16 cellular contexts compared by ENCODE assay signal in genomic region chr3:122510878-122511481, GRCh38. TPM values are rescaled to one million over a fixed set of nuclear protein-coding genes. Genes with fewer than 3 reads are reported as not detected.
DNase-seq lines count a peak whose midpoint lies in the region; ATAC-seq and TF ChIP-seq lines count a peak whose summit lies in the region.
"Had no signal": no experiment of that assay in that cellular context is flagged by ENCODE, and none has a peak within 500 bp of the region (broad histone marks: within the 10 kb centered on the region; RNA-seq: fewer than 3 reads in every experiment).

No MANE protein-coding gene starts in this region.

- no peak overlapping the region for H3K4me3 ChIP-seq in CD8-positive, alpha-beta memory T cell (ENCODE audit: low read length)
- H3K4me3 ChIP-seq in GM23338 (no peak overlapping the region), cardiac fibroblast (replicated peaks in 1 of 2; ENCODE audit: low read depth in 2 of 2, low read length in 2 of 2) (no peak overlapping the region), neural progenitor cell (no peak overlapping the region)
- H3K4me3 ChIP-seq: sigmoid colon, testis had no signal

- H3K36me3 ChIP-seq in CD8-positive, alpha-beta memory T cell (ENCODE audit: insufficient read depth, low read length): no peaks in the 10 kb centered on the region
- no peaks in the 10 kb centered on the region for H3K36me3 ChIP-seq in GM23338 (ENCODE audit: insufficient read depth)
- no peaks in the 10 kb centered on the region for H3K36me3 ChIP-seq in neural progenitor cell
- H3K36me3 ChIP-seq: sigmoid colon had no signal

- H3K4me2 ChIP-seq in GM23338 (peak overlapping the region; percentile 65), neural progenitor cell (peak overlapping the region; percentile 19)

- no peak for DNase-seq in CD8-positive, alpha-beta memory T cell
- peak; percentile 6 for DNase-seq in GM23338 (ENCODE audit: low spot score)
- DNase-seq in cardiac fibroblast (ENCODE audit: low read depth in 2 of 2): peak; percentile 11 to 18
- DNase-seq in neural progenitor cell (ENCODE audit: low spot score): peak; percentile 25
- no peak for DNase-seq in NAMALWA (ENCODE audit: low spot score)
- no peak for DNase-seq in ureter (ENCODE audit: low spot score)
- no peak for DNase-seq in T-helper 17 cell
- no peak for DNase-seq in NCI-H2081 treated with DMSO at 0.1 percent for 48 hours (lab: John Stamatoyannopoulos, UW)
- DNase-seq: activated CD4-positive, CD25-positive, alpha-beta regulatory T cell treated with anti-CD3 and anti-CD28 coated beads, Interleukin-2, amount 50 U/mL, for 72 hours; glutamatergic neuron; NCI-H1417 treated with DMSO at 0.1 percent for 48 hours; NCI-H446; sigmoid colon; stimulated activated CD4-positive, alpha-beta T cell treated with anti-CD3 and anti-CD28 coated beads, Interleukin-2, amount 100 ng/mL, for 48 hours; testis had no signal

- H2AFZ ChIP-seq in GM23338: no peak overlapping the region
- no peak overlapping the region for H2AFZ ChIP-seq in neural progenitor cell (replicated peaks)

- H3K9me3 Mint-ChIP-seq in CD8-positive, alpha-beta memory T cell: no peaks in the 10 kb centered on the region
- no peaks in the 10 kb centered on the region for H3K9me3 Mint-ChIP-seq in GM23338
- H3K9me3 Mint-ChIP-seq in neural progenitor cell: peaks cover 14% of the 10 kb centered on the region

- H3K27ac Mint-ChIP-seq in CD8-positive, alpha-beta memory T cell: peak overlapping the region in 5 of 8 donors; percentile 12 to 90 (median 62)
- peak overlapping the region; percentile 74 for H3K27ac Mint-ChIP-seq in GM23338
- no peak overlapping the region for H3K27ac Mint-ChIP-seq in neural progenitor cell
- no peak overlapping the region for H3K27ac Mint-ChIP-seq in T-helper 17 cell

- peaks cover 45% of the 10 kb centered on the region for H3K4me1 ChIP-seq in CD8-positive, alpha-beta memory T cell (ENCODE audit: insufficient read depth, low read length)
- H3K4me1 ChIP-seq in GM23338 (ENCODE audit: insufficient read depth) (peaks cover 54% of the 10 kb centered on the region), neural progenitor cell (peaks cover 24% of the 10 kb centered on the region)

- peaks cover 9 to 15% (median 10%) of the 10 kb centered on the region in 3 donors for H3K36me3 Mint-ChIP-seq in CD8-positive, alpha-beta memory T cell
- H3K36me3 Mint-ChIP-seq in GM23338 (ENCODE audit: low read depth) (no peaks in the 10 kb centered on the region), neural progenitor cell (peaks cover 29% of the 10 kb centered on the region), T-helper 17 cell (ENCODE audit: low read depth) (peaks cover 2% of the 10 kb centered on the region)

- peaks cover 67 to 77% (median 74%) of the 10 kb centered on the region in 3 donors for H3K4me1 Mint-ChIP-seq in CD8-positive, alpha-beta memory T cell
- peaks cover 55% of the 10 kb centered on the region for H3K4me1 Mint-ChIP-seq in GM23338
- peaks cover 22% of the 10 kb centered on the region for H3K4me1 Mint-ChIP-seq in neural progenitor cell
- peaks cover 49% of the 10 kb centered on the region for H3K4me1 Mint-ChIP-seq in T-helper 17 cell

- no peak overlapping the region for H3K27ac ChIP-seq in CD8-positive, alpha-beta memory T cell (ENCODE audit: low read depth, low read length)
- no peak overlapping the region for H3K27ac ChIP-seq in GM23338 (ENCODE audit: low read depth)
- no peak overlapping the region for H3K27ac ChIP-seq in neural progenitor cell
- H3K27ac ChIP-seq: testis had no signal

- H3K9ac ChIP-seq in neural progenitor cell: no peak overlapping the region

- POLR2A ChIA-PET in CD8-positive, alpha-beta memory T cell (lab: Charles Lee): no interaction called here

- no peaks in the 10 kb centered on the region for H3K27me3 Mint-ChIP-seq in CD8-positive, alpha-beta memory T cell
- H3K27me3 Mint-ChIP-seq in GM23338 (ENCODE audit: insufficient read depth, low read depth, poor library complexity) (peaks cover 2% of the 10 kb centered on the region), neural progenitor cell (ENCODE audit: insufficient read depth, low read depth) (peaks cover 3% of the 10 kb centered on the region), T-helper 17 cell (no peaks in the 10 kb centered on the region)

- H3K79me2 ChIP-seq in GM23338 (replicated peaks; ENCODE audit: insufficient read depth): peaks cover 81% of the 10 kb centered on the region
- H3K79me2 ChIP-seq in neural progenitor cell (ENCODE audit: low read depth): peaks cover 82% of the 10 kb centered on the region

- ATAC-seq in GM23338 (no peak), T-helper 17 cell (no peak)
- ATAC-seq: HCT116 had no signal

- H3F3A ChIP-seq in GM23338 (replicated peaks; ENCODE audit: low read depth): no peaks in the 10 kb centered on the region; the same call in 1 of the 2 replicates
- peaks cover 7% of the 10 kb centered on the region for H3F3A ChIP-seq in neural progenitor cell (ENCODE audit: low read depth)

- H3K9me3 ChIP-seq in CD8-positive, alpha-beta memory T cell (ENCODE audit: low read length): no peaks in the 10 kb centered on the region
- no peaks in the 10 kb centered on the region for H3K9me3 ChIP-seq in neural progenitor cell (ENCODE audit: low read depth)
- no peaks in the 10 kb centered on the region for H3K9me3 ChIP-seq in T-helper 17 cell (ENCODE audit: control insufficient read depth, low read length, poor library complexity, severe bottlenecking)
- H3K9me3 ChIP-seq: sigmoid colon, testis had no signal

- H3K27me3 ChIP-seq in CD8-positive, alpha-beta memory T cell (ENCODE audit: insufficient read depth, low read length, poor library complexity, severe bottlenecking): no peaks in the 10 kb centered on the region
- H3K27me3 ChIP-seq in GM23338 (ENCODE audit: insufficient read depth) (no peaks in the 10 kb centered on the region), neural progenitor cell (no peaks in the 10 kb centered on the region)
- H3K27me3 ChIP-seq: sigmoid colon, testis had no signal

- H4K20me1 ChIP-seq in GM23338 (replicated peaks; ENCODE audit: insufficient read depth) (peaks cover 46% of the 10 kb centered on the region), neural progenitor cell (ENCODE audit: low read depth) (peaks cover 80% of the 10 kb centered on the region)

- H3K9me2 ChIP-seq in GM23338 (ENCODE audit: insufficient read depth): no peaks in the 10 kb centered on the region

- TF ChIP-seq CTCF in GM23338 (conservative IDR thresholded peaks at IDR 0.05; ENCODE audit: low read depth in 2 of 2) (no peak), cardiac fibroblast (IDR thresholded peaks at IDR 0.05; ENCODE audit: low read depth, low read length) (no peak), neural progenitor cell (IDR thresholded peaks at IDR 0.05) (no peak)

- CTCF ChIA-PET in CD8-positive, alpha-beta memory T cell (lab: Charles Lee): no interaction called here

- peak overlapping the region in 1 of 7 donors; percentile 21 for H3K4me3 Mint-ChIP-seq in CD8-positive, alpha-beta memory T cell
- H3K4me3 Mint-ChIP-seq in GM23338: no peak overlapping the region
- H3K4me3 Mint-ChIP-seq in neural progenitor cell: no peak overlapping the region
- no peak overlapping the region for H3K4me3 Mint-ChIP-seq in T-helper 17 cell

RNA-seq across cellular contexts. Expression of gene KPNA1, which starts 3.8 kb away (rescaled TPM):
- total RNA-seq in CD8-positive, alpha-beta memory T cell: 10 to 100 TPM; 58.6 to 60.4 TPM
- polyA plus RNA-seq in CD8-positive, alpha-beta memory T cell: 49.1 TPM
- total RNA-seq in GM23338 (2014; rRNA removed; shearing (Covaris generic)): 30.1 and 38.4 TPM in 2 replicates
- 19.8 and 20.5 TPM in 2 replicates for polyA plus RNA-seq in GM23338 (2016; fragmentation: Nextera tagmentation; extraction: Ambion mirVana)
- total RNA-seq in neural progenitor cell (ENCODE audit: low replicate concordance) (36.9 and 37.1 TPM in 2 replicates), ureter (75.7 TPM), T-helper 17 cell (10 to 100 TPM; 50.5 to 55.6 TPM)

RNA-seq across cellular contexts. Expression of gene PARP9, which starts 53.1 kb away (rescaled TPM):
- total RNA-seq in CD8-positive, alpha-beta memory T cell: 10 to 100 TPM; 13.2 to 13.4 TPM
- 32.5 TPM for polyA plus RNA-seq in CD8-positive, alpha-beta memory T cell
- total RNA-seq in GM23338 (2014; rRNA removed; shearing (Covaris generic)): 2.2 and 3.9 TPM in 2 replicates
- polyA plus RNA-seq in GM23338 (2016; fragmentation: Nextera tagmentation; extraction: Ambion mirVana): 1.8 and 2.1 TPM in 2 replicates
- total RNA-seq in neural progenitor cell (ENCODE audit: low replicate concordance) (1.0 and 1.2 TPM in 2 replicates), ureter (33.9 TPM), T-helper 17 cell (10 to 100 TPM; 19.6 to 20.2 TPM)

RNA-seq across cellular contexts. Expression of gene DTX3L, which starts 53.2 kb away (rescaled TPM):
- 10 to 100 TPM; 22.9 to 24.3 TPM for total RNA-seq in CD8-positive, alpha-beta memory T cell
- 31.2 TPM for polyA plus RNA-seq in CD8-positive, alpha-beta memory T cell
- 6.8 TPM in 2 replicates for total RNA-seq in GM23338 (2014; rRNA removed; shearing (Covaris generic))
- 1.8 and 2.1 TPM in 2 replicates for polyA plus RNA-seq in GM23338 (2016; fragmentation: Nextera tagmentation; extraction: Ambion mirVana)
- 2.2 and 3.2 TPM in 2 replicates for total RNA-seq in neural progenitor cell (ENCODE audit: low replicate concordance)
- 42.1 TPM for total RNA-seq in ureter
- total RNA-seq in T-helper 17 cell: 10 to 100 TPM; 31.3 to 34.0 TPM

Comparison
In these comparisons a context has a peak if more than half of its experiments do, and no peak if none do; other contexts are left out.
1. DNase-seq: peak in GM23338 (single experiment), cardiac fibroblast (2 of 2) and neural progenitor cell (single experiment); none in CD8-positive, alpha-beta memory T cell (0 of 5), NAMALWA (single experiment), ureter (single experiment), T-helper 17 cell (0 of 3) and NCI-H2081 treated with DMSO at 0.1 percent for 48 hours (single experiment).
2. H3K27ac Mint-ChIP-seq: peak in CD8-positive, alpha-beta memory T cell (5 of 8) and GM23338 (single experiment); none in neural progenitor cell (single experiment) and T-helper 17 cell (single experiment).